ENCODE assay signal across 10 cellular contexts in genomic region chr18:21074336-21075323, GRCh38. TPM values are rescaled to one million over a fixed set of nuclear protein-coding genes. Genes with fewer than 3 reads are reported as not detected.
A peak's percentile ranks its signal among the peaks of the same experiment; 100 is the strongest.
DNase-seq lines count a peak whose midpoint lies in the region; ATAC-seq, FAIRE-seq and TF ChIP-seq lines count a peak whose summit lies in the region.
"Had no signal": no experiment of that assay in that cellular context is flagged by ENCODE, and none has a peak within 500 bp of the region (broad histone marks: within the 10 kb centered on the region; RNA-seq: fewer than 3 reads in every experiment).

No MANE protein-coding gene starts in this region.

- peaks cover 0 to 2% (median 0%) of the 10 kb centered on the region in 3 donors for H3K27me3 Mint-ChIP-seq in immature natural killer cell (ENCODE audit: low read depth in 3 of 3)
- H3K27me3 Mint-ChIP-seq: activated CD8-positive, alpha-beta memory T cell treated with anti-CD3 and anti-CD28 coated beads, Interleukin-2, amount 10 ng/mL, durations not matched to agents 7 days and 5 days had no signal

- no peak overlapping the region for H2AFZ ChIP-seq in HepG2 (ENCODE audit: low read length)

- no peak overlapping the region for H3K27ac ChIP-seq in right lobe of liver
- H3K27ac ChIP-seq in HepG2 (ENCODE audit: extremely low read length, insufficient read depth, low read length): no peak overlapping the region
- no peak overlapping the region for H3K27ac ChIP-seq in RWPE1

- H3K4me3 ChIP-seq in right lobe of liver (no peak overlapping the region), HepG2 (replicated peaks in 1 of 3; ENCODE audit: insufficient read depth in 1 of 3, low read depth in 2 of 3, low read length in 3 of 3) (no peak overlapping the region)

- CTCF ChIA-PET in HepG2 (lab: Yijun Ruan, JAX; ENCODE audit: low intra/inter-chr PET ratio, low total read pairs) (no interaction called here), RWPE1 (lab: Yijun Ruan, JAX) (no interaction called here)

- H3K36me3 ChIP-seq in right lobe of liver (no peaks in the 10 kb centered on the region), HepG2 (replicated peaks in 1 of 2; ENCODE audit: control insufficient read depth in 1 of 2, insufficient read depth in 2 of 2, low read length in 2 of 2) (no peaks in the 10 kb centered on the region)

- peak overlapping the region; percentile 5 to 67 (median 16) for H3K4me3 Mint-ChIP-seq in immature natural killer cell
- H3K4me3 Mint-ChIP-seq: activated CD8-positive, alpha-beta memory T cell treated with anti-CD3 and anti-CD28 coated beads, Interleukin-2, amount 10 ng/mL, durations not matched to agents 7 days and 5 days had no signal

- H3K27me3 ChIP-seq in right lobe of liver (no peaks in the 10 kb centered on the region), HepG2 (ENCODE audit: control insufficient read depth in 1 of 2, insufficient read depth in 2 of 2, low read length in 2 of 2) (no peaks in the 10 kb centered on the region)

- intact Hi-C loops in right lobe of liver (cut with DNase I) (no loop called here), HepG2 (cut with micrococcal nuclease; ENCODE audit: unreplicated experiment) (no loop called here), head of caudate nucleus (cut with DNase I) (no loop called here)

- TF ChIP-seq POLR2A in right lobe of liver (IDR thresholded peaks at IDR 0.05) (no peak), HepG2 (IDR thresholded peaks at IDR 0.05; ENCODE audit: insufficient read depth in 1 of 2, low read depth in 2 of 2, low read length in 2 of 2) (no peak)

- peak overlapping the region; percentile 20 to 74 (median 64) for H3K27ac Mint-ChIP-seq in immature natural killer cell
- H3K27ac Mint-ChIP-seq: activated CD8-positive, alpha-beta memory T cell treated with anti-CD3 and anti-CD28 coated beads, Interleukin-2, amount 10 ng/mL, durations not matched to agents 7 days and 5 days had no signal

- H3K4me1 Mint-ChIP-seq in immature natural killer cell: peaks cover 83 to 96% of the 10 kb centered on the region in 2 donors

- peaks cover 8% of the 10 kb centered on the region; the same call in 1 of the 2 replicates for H4K20me1 ChIP-seq in HepG2 (ENCODE audit: insufficient read depth, low read length)

- ATAC-seq in right lobe of liver (peak in 3 of 4 donors; percentile 14 to 57 (median 45)), HepG2 (no peak), HG03159 (IDR thresholded peaks at IDR 0.05; ENCODE audit: unreplicated experiment) (no peak)
- ATAC-seq: activated CD8-positive, alpha-beta memory T cell treated with anti-CD3 and anti-CD28 coated beads, Interleukin-2, amount 10 ng/mL, durations not matched to agents 7 days and 5 days had no signal

- H3K36me3 Mint-ChIP-seq in immature natural killer cell: no peaks in the 10 kb centered on the region
- H3K36me3 Mint-ChIP-seq: activated CD8-positive, alpha-beta memory T cell treated with anti-CD3 and anti-CD28 coated beads, Interleukin-2, amount 10 ng/mL, durations not matched to agents 7 days and 5 days had no signal

- BruUV-seq in HepG2 (replicated peaks; lab: Mats Ljungman, UMichigan): no TSS peak

- FAIRE-seq in HepG2 (lab: Jason Lieb, UNC): no peak
- FAIRE-seq: colon had no signal

- no peaks in the 10 kb centered on the region for H3K9me3 ChIP-seq in right lobe of liver
- H3K9me3 ChIP-seq in HepG2 (ENCODE audit: low read length): no peaks in the 10 kb centered on the region

- 74% methylated on average over 3 of the region's 3 CpGs for WGBS in right lobe of liver (ENCODE audit: insufficient coverage, low coverage, low lambda C conversion rate, missing lambda C conversion rate)
- 93% methylated on average over 3 of the region's 3 CpGs for WGBS in HepG2 (ENCODE audit: low lambda C conversion rate)

- no peak for TF ChIP-seq CTCF in right lobe of liver (IDR thresholded peaks at IDR 0.05)
- no peak for TF ChIP-seq CTCF in HepG2 (CRISPR knock-in tag; IDR thresholded peaks at IDR 0.05)
- TF ChIP-seq CTCF in RWPE1 (conservative IDR thresholded peaks at IDR 0.05; ENCODE audit: low read depth): no peak

- POLR2A ChIA-PET in HepG2 (lab: Yijun Ruan, JAX) (no interaction called here), RWPE1 (lab: Yijun Ruan, JAX; ENCODE audit: low non-redundant PET) (no interaction called here)

- peaks cover 0 to 20% (median 7%) of the 10 kb centered on the region in 4 donors for H3K4me1 ChIP-seq in right lobe of liver
- H3K4me1 ChIP-seq in HepG2 (ENCODE audit: insufficient read depth, low read length): peaks cover 16% of the 10 kb centered on the region

- H3K9ac ChIP-seq in HepG2 (ENCODE audit: insufficient read depth, low read depth, low read length): no peak overlapping the region

- no peak for TF ChIP-seq RAD21 in HepG2 (CRISPR knock-in tag; IDR thresholded peaks at IDR 0.05)

- in situ Hi-C loops in HepG2 (cut with HindIII; ENCODE audit: extremely low pct_ligation_motif_present, low pct_unique_long_range_greater_than_20kb): no loop called here

- no peak overlapping the region for H3K4me2 ChIP-seq in HepG2 (ENCODE audit: low read depth, low read length)

- no peaks in the 10 kb centered on the region for H3K9me3 Mint-ChIP-seq in immature natural killer cell

- no peak for DNase-seq in right lobe of liver
- no peak for DNase-seq in HepG2 (ENCODE audit: low spot score)
- DNase-seq in RWPE1 (ENCODE audit: low spot score): peak; percentile 72
- DNase-seq in immature natural killer cell: no peak
- no peak for DNase-seq in head of caudate nucleus
- DNase-seq in hepatic stellate cell (ENCODE audit: low spot score): no peak
- no peak for DNase-seq in NCI-H2081 treated with DMSO at 0.1 percent for 48 hours (lab: John Stamatoyannopoulos, UW)
- DNase-seq: activated CD8-positive, alpha-beta memory T cell treated with anti-CD3 and anti-CD28 coated beads, Interleukin-2, amount 10 ng/mL, durations not matched to agents 7 days and 5 days had no signal

- H3K79me2 ChIP-seq in HepG2 (ENCODE audit: insufficient read depth, low read length): peaks cover 47% of the 10 kb centered on the region

- TF ChIP-seq EP300 in HepG2 (IDR thresholded peaks at IDR 0.05; ENCODE audit: low read depth in 2 of 2, low read length in 2 of 2) (no peak), HepG2 (CRISPR knock-in tag; IDR thresholded peaks at IDR 0.05; ENCODE audit: borderline replicate concordance) (no peak)

TF ChIP-seq in HepG2, 621 proteins besides CTCF, POLR2A, EP300 and RAD21 (continues in another document):
- TF ChIP-seq, protein P1, sequence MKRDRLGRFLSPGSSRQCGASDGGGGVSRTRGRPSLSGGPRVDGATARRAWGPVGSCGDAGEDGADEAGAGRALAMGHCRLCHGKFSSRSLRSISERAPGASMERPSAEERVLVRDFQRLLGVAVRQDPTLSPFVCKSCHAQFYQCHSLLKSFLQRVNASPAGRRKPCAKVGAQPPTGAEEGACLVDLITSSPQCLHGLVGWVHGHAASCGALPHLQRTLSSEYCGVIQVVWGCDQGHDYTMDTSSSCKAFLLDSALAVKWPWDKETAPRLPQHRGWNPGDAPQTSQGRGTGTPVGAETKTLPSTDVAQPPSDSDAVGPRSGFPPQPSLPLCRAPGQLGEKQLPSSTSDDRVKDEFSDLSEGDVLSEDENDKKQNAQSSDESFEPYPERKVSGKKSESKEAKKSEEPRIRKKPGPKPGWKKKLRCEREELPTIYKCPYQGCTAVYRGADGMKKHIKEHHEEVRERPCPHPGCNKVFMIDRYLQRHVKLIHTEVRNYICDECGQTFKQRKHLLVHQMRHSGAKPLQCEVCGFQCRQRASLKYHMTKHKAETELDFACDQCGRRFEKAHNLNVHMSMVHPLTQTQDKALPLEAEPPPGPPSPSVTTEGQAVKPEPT (CRISPR knock-in tag; IDR thresholded peaks at IDR 0.05; ENCODE audit: low read depth): no peak
- TF ChIP-seq, protein P2, sequence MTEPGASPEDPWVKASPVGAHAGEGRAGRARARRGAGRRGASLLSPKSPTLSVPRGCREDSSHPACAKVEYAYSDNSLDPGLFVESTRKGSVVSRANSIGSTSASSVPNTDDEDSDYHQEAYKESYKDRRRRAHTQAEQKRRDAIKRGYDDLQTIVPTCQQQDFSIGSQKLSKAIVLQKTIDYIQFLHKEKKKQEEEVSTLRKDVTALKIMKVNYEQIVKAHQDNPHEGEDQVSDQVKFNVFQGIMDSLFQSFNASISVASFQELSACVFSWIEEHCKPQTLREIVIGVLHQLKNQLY (CRISPR knock-in tag; IDR thresholded peaks at IDR 0.05): no peak
- TF ChIP-seq ONECUT2 (CRISPR knock-in tag; IDR thresholded peaks at IDR 0.05): no peak
- no peak for TF ChIP-seq TARDBP (CRISPR knock-in tag; IDR thresholded peaks at IDR 0.05)
- no peak for TF ChIP-seq RBFOX2 (IDR thresholded peaks at IDR 0.05; ENCODE audit: low read depth, low read length)
- no peak for TF ChIP-seq SMARCE1 (IDR thresholded peaks at IDR 0.05; ENCODE audit: borderline replicate concordance)
- TF ChIP-seq ZSCAN25 (CRISPR knock-in tag; IDR thresholded peaks at IDR 0.05): no peak

RNA-seq across cellular contexts. Expression of gene ROCK1, which starts 37.0 kb away (rescaled TPM):
- 10 to 100 TPM; 17.1 to 23.2 (median 21.6) TPM for total RNA-seq in right lobe of liver
- 27.2 and 37.8 TPM in 2 replicates for total RNA-seq in HepG2 (2016; rRNA removed; fragmentation: Illumina TruSeq; extraction: Trizol)
- 4.3 and 6.2 TPM in 2 replicates for total RNA-seq in HepG2 (2016; cell fraction: cytosol; rRNA removed; fragmentation: Illumina TruSeq; extraction: Trizol; ENCODE audit: low read depth)
- 27.0 and 36.7 TPM in 2 replicates for total RNA-seq in HepG2 (2016; cell fraction: insoluble cytoplasmic fraction; rRNA removed; fragmentation: Illumina TruSeq; extraction: Trizol)
- total RNA-seq in HepG2 (2016; cell fraction: membrane; rRNA removed; fragmentation: Illumina TruSeq; extraction: Trizol): 8.7 and 9.5 TPM in 2 replicates
- total RNA-seq in HepG2 (2016; cell fraction: nucleus; rRNA removed; fragmentation: Illumina TruSeq; extraction: Trizol): 38.5 and 44.6 TPM in 2 replicates
- 5.9 and 10.5 TPM in 2 replicates for polyA plus RNA-seq in HepG2 (2011; rRNA removed)
- 1.5 and 3.2 TPM in 2 replicates for polyA plus RNA-seq in HepG2 (2011; cell fraction: cytosol; rRNA removed)
- polyA plus RNA-seq in HepG2 (2011; cell fraction: nucleus; rRNA removed): 7.3 and 8.0 TPM in 2 replicates
- polyA plus RNA-seq in HepG2 (2012): 14.8 and 19.8 TPM in 2 replicates
- polyA plus RNA-seq in HepG2 (2016; cell fraction: cytosol; fragmentation: Illumina TruSeq; extraction: Trizol; ENCODE audit: low read depth): 0.23 and 0.31 TPM in 2 replicates
- polyA plus RNA-seq in HepG2 (2016; cell fraction: insoluble cytoplasmic fraction; fragmentation: Illumina TruSeq; extraction: Trizol; ENCODE audit: low read depth): 27.9 and 29.2 TPM in 2 replicates
- polyA plus RNA-seq in HepG2 (2016; cell fraction: membrane; fragmentation: Illumina TruSeq; extraction: Trizol; ENCODE audit: low read depth): 1.2 and 1.7 TPM in 2 replicates
- 39.5 and 43.8 TPM in 2 replicates for polyA plus RNA-seq in HepG2 (2016; cell fraction: nucleus; fragmentation: Illumina TruSeq; extraction: Trizol; ENCODE audit: insufficient read depth, low read depth)
- polyA minus RNA-seq in HepG2 (2011; rRNA and poly(A)+ RNA removed; ENCODE audit: low replicate concordance): 5.9 and 10.2 TPM in 2 replicates
- 12.1 and 13.3 TPM in 2 replicates for polyA minus RNA-seq in HepG2 (2011; cell fraction: cytosol; rRNA and poly(A)+ RNA removed)
- 80.5 and 92.5 TPM in 2 replicates for polyA minus RNA-seq in HepG2 (2011; cell fraction: nucleus; rRNA and poly(A)+ RNA removed)
- polyA plus RNA-seq in immature natural killer cell: 10 to 100 TPM; 15.3 to 56.7 (median 16.0) TPM

Comparison
In these comparisons a context has a peak if more than half of its experiments do, and no peak if none do; other contexts are left out.
1. ATAC-seq: peak in right lobe of liver (3 of 4); none in HepG2 (single experiment) and HG03159 (single experiment).